7 cellular contexts compared by ENCODE assay signal in genomic region chr6:106979435-106979884, GRCh38. TPM values are rescaled to one million over a fixed set of nuclear protein-coding genes. Genes with fewer than 3 reads are reported as not detected.
DNase-seq lines count a peak whose midpoint lies in the region; ATAC-seq and TF ChIP-seq lines count a peak whose summit lies in the region.

No MANE protein-coding gene starts in this region.

- H3K4me1 Mint-ChIP-seq in activated T-helper 17 cell treated with anti-CD3 and anti-CD28 coated beads, Interleukin-2, amount 50 U/mL, for 72 hours = no peaks in the 10 kb centered on the region

- H2AFZ ChIP-seq in Karpas-422 (ENCODE audit: low read length) = no peak overlapping the region

- H3K27ac Mint-ChIP-seq in activated T-helper 17 cell treated with anti-CD3 and anti-CD28 coated beads, Interleukin-2, amount 50 U/mL, for 72 hours = no peak overlapping the region

- no peaks in the 10 kb centered on the region for H3K9me3 Mint-ChIP-seq in activated T-helper 17 cell treated with anti-CD3 and anti-CD28 coated beads, Interleukin-2, amount 50 U/mL, for 72 hours

- no peaks in the 10 kb centered on the region for H3K36me3 ChIP-seq in Karpas-422 (ENCODE audit: insufficient read depth, low read length)
- no peaks in the 10 kb centered on the region for H3K36me3 ChIP-seq in neutrophil

- TF ChIP-seq CTCF in GM13976 (IDR thresholded peaks at IDR 0.05; ENCODE audit: borderline replicate concordance, control extremely low read depth, extremely low read depth, insufficient read depth, missing control alignments) (peak; percentile 88), foreskin keratinocyte (conservative IDR thresholded peaks at IDR 0.05) (peak; percentile 99), neutrophil (IDR thresholded peaks at IDR 0.05) (peak; percentile 87)

- no peak overlapping the region for H3K9ac ChIP-seq in Karpas-422 (ENCODE audit: low read length)

- ATAC-seq in activated T-helper 17 cell treated with anti-CD3 and anti-CD28 coated beads, Interleukin-2, amount 50 U/mL, for 72 hours (replicated peaks) = peak; percentile 66
- ATAC-seq in foreskin keratinocyte = peak; percentile 46

- peaks cover 35% of the 10 kb centered on the region for H3K4me1 ChIP-seq in Karpas-422 (ENCODE audit: low read length)
- no peaks in the 10 kb centered on the region for H3K4me1 ChIP-seq in foreskin keratinocyte
- H3K4me1 ChIP-seq in neutrophil (ENCODE audit: control insufficient read depth in 1 of 2, insufficient read depth in 1 of 2, low read depth in 1 of 2, low read length in 1 of 2) = peaks cover 16 to 21% of the 10 kb centered on the region in 2 experiments

- H3K79me2 ChIP-seq in Karpas-422 (ENCODE audit: low read length) = peaks cover 8% of the 10 kb centered on the region

- H3K9me2 ChIP-seq in Karpas-422 (replicated peaks; ENCODE audit: insufficient read depth, low read length) = no peaks in the 10 kb centered on the region

- DNase-seq in GM13976 (ENCODE audit: low spot score) (peak; percentile 81), Karpas-422 (peak; percentile 94), RPMI8226 (peak; percentile 78), foreskin keratinocyte (peak; percentile 35 to 63), substantia nigra (lab: John Stamatoyannopoulos, UW) (peak in 47 of 49 donors; percentile 3 to 92 (median 65))

- no peaks in the 10 kb centered on the region for H3K36me3 Mint-ChIP-seq in activated T-helper 17 cell treated with anti-CD3 and anti-CD28 coated beads, Interleukin-2, amount 50 U/mL, for 72 hours (ENCODE audit: low read depth)

- no peaks in the 10 kb centered on the region for H3K27me3 ChIP-seq in Karpas-422 (ENCODE audit: low read length)
- H3K27me3 ChIP-seq in foreskin keratinocyte = no peaks in the 10 kb centered on the region
- H3K27me3 ChIP-seq in neutrophil = peaks cover 6% of the 10 kb centered on the region

- no peaks in the 10 kb centered on the region for H3K9me3 ChIP-seq in Karpas-422 (ENCODE audit: low read length)
- no peaks in the 10 kb centered on the region for H3K9me3 ChIP-seq in neutrophil

- H3K27me3 Mint-ChIP-seq in activated T-helper 17 cell treated with anti-CD3 and anti-CD28 coated beads, Interleukin-2, amount 50 U/mL, for 72 hours = peaks cover 24% of the 10 kb centered on the region

- H3K4me2 ChIP-seq in Karpas-422 (ENCODE audit: low read depth, low read length, poor library complexity, severe bottlenecking) = peak overlapping the region; percentile 30

- H3K27ac ChIP-seq in Karpas-422 (ENCODE audit: low read length) = no peak overlapping the region
- no peak overlapping the region for H3K27ac ChIP-seq in foreskin keratinocyte
- no peak overlapping the region for H3K27ac ChIP-seq in neutrophil
- H3K27ac ChIP-seq in substantia nigra (ENCODE audit: low read depth, low read length, poor library complexity, severe bottlenecking) = no peak overlapping the region

- H3K4me3 ChIP-seq in Karpas-422 (ENCODE audit: low read length) (no peak overlapping the region), neutrophil (ENCODE audit: low read depth in 1 of 2, low read length in 1 of 2) (no peak overlapping the region)

- in situ Hi-C loops in GM13976 (cut with MboI; ENCODE audit: low sequenced_read_pairs, unreplicated experiment) = loop anchor here (25.0 kb wide), 2 partner anchors 417 to 642 kb away; partner anchors contain the start of gene ATG5

- no peaks in the 10 kb centered on the region; the same call in 1 of the 2 replicates for H4K20me1 ChIP-seq in Karpas-422 (ENCODE audit: insufficient read depth, low read depth, low read length)

- no peak overlapping the region for H3K4me3 Mint-ChIP-seq in activated T-helper 17 cell treated with anti-CD3 and anti-CD28 coated beads, Interleukin-2, amount 50 U/mL, for 72 hours

RNA-seq across cellular contexts. Expression of gene CD24, which starts 4.9 kb away (rescaled TPM):
- 604 and 1,213 TPM in 2 replicates for total RNA-seq in Karpas-422 (2014; rRNA removed; shearing (Covaris generic); ENCODE audit: low replicate concordance)
- total RNA-seq in activated T-helper 17 cell treated with anti-CD3 and anti-CD28 coated beads, Interleukin-2, amount 50 U/mL, for 72 hours = not detected
- total RNA-seq in foreskin keratinocyte = 251 and 321 TPM in 2 replicates
- polyA plus RNA-seq in foreskin keratinocyte = 192 and 206 TPM in 2 replicates

RNA-seq across cellular contexts. Expression of gene MTRES1, which starts 48.5 kb away (rescaled TPM):
- 12.7 and 25.2 TPM in 2 replicates for total RNA-seq in Karpas-422 (2014; rRNA removed; shearing (Covaris generic); ENCODE audit: low replicate concordance)
- total RNA-seq in activated T-helper 17 cell treated with anti-CD3 and anti-CD28 coated beads, Interleukin-2, amount 50 U/mL, for 72 hours = 10 to 100 TPM; 14.3 to 22.3 TPM
- total RNA-seq in foreskin keratinocyte = 18.9 and 19.3 TPM in 2 replicates
- polyA plus RNA-seq in foreskin keratinocyte = 23.6 and 24.6 TPM in 2 replicates

Comparison
In these comparisons a context has a peak if more than half of its experiments do, and no peak if none do; other contexts are left out.
1. RNA of gene CD24, which starts 4.9 kb away (total RNA-seq): 604 to 1,213 TPM in Karpas-422 and 251 to 321 TPM in foreskin keratinocyte; not detected in activated T-helper 17 cell treated with anti-CD3 and anti-CD28 coated beads, Interleukin-2, amount 50 U/mL, for 72 hours; every median in the first group is over 100 times any median in the second.
2. Peak in every context shown above with its lines, with median percentiles within 50 percentile points of each other: DNase-seq and CTCF ChIP-seq.